1 cellular context compared by ENCODE assay signal in the genomic region with DNA sequence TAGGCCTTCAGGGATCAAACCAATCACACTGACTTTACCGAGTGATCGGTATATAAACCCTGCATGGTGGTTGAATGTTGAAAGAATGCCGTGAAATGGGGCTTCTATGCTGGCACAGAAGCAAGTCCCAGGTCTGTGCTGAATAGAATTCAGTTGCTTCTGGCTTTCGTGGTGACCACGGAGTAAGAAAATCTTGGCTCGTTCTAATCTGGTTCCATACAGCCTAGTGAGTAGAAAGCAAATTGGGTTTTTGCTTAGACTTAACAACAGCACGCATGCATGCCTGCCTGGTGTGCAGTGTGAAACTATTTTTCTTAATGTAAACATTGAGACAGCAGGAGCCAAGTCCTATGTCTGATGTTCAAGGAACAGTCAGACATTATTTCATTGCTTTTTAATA.
TF ChIP-seq lines count a peak whose summit lies in the region.

No MANE protein-coding gene starts in this region.

TF ChIP-seq in H1, 55 proteins besides CTCF, POLR2A, EP300 and RAD21:
- TF ChIP-seq TCF12 (IDR thresholded peaks at IDR 0.05; ENCODE audit: low read depth, low read length) (no peak), SUZ12 (IDR thresholded peaks at IDR 0.05; ENCODE audit: low read length) (no peak), SP2 (IDR thresholded peaks at IDR 0.05; ENCODE audit: low read length) (no peak), RBBP5 (IDR thresholded peaks at IDR 0.05; ENCODE audit: borderline replicate concordance, low read depth, low read length) (no peak), SP1 (IDR thresholded peaks at IDR 0.05; ENCODE audit: low read depth, low read length) (no peak), SIRT6 (IDR thresholded peaks at IDR 0.05; ENCODE audit: low read length) (no peak)
